ENCODE assay signal across 17 cellular contexts in the genomic region with DNA sequence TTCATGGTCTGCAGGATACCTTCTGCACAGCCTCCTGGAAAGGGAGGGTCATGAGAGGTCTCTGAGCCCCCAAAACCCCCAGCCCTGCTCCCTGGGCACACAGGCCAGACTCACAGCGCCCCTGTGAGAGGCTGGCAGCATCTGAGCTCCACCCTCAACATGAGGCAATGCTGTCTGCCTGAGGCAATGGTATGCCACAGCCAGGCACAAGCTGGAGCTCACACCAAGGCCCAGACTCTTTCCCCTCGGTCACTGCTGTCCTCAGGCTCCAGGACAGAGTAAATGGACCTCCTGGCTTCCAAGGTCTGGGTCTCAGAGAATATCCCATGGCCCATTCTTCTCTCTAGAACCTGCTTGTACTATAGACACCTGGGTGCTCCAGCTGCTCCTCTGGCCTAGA. TPM values are rescaled to one million over a fixed set of nuclear protein-coding genes. Genes with fewer than 3 reads are reported as not detected.
A peak's percentile ranks its signal among the peaks of the same experiment; 100 is the strongest.
DNase-seq lines count a peak whose midpoint lies in the region; ATAC-seq lines count a peak whose summit lies in the region.
"Had no signal": no experiment of that assay in that cellular context is flagged by ENCODE, and none has a peak within 500 bp of the region (broad histone marks: within the 10 kb centered on the region; RNA-seq: fewer than 3 reads in every experiment).

No MANE protein-coding gene starts in this region.

- peaks cover 54% of the 10 kb centered on the region for H3K36me3 Mint-ChIP-seq in activated CD4-positive, alpha-beta T cell treated with anti-CD3 and anti-CD28 coated beads, Interleukin-2, amount 10 ng/mL, durations not matched to agents 24 days and 14 days (ENCODE audit: low read depth)
- peaks cover 2% of the 10 kb centered on the region for H3K36me3 Mint-ChIP-seq in IgD-negative memory B cell

- peaks cover 50 to 57% (median 51%) of the 10 kb centered on the region in 3 donors for H3K36me3 ChIP-seq in skeletal muscle tissue (ENCODE audit: control insufficient read depth in 3 of 3, insufficient read depth in 3 of 3, low read length in 3 of 3)

- no peaks in the 10 kb centered on the region for H3K9me3 Mint-ChIP-seq in activated CD4-positive, alpha-beta T cell treated with anti-CD3 and anti-CD28 coated beads, Interleukin-2, amount 10 ng/mL, durations not matched to agents 24 days and 14 days
- H3K9me3 Mint-ChIP-seq in IgD-negative memory B cell, result no peaks in the 10 kb centered on the region
- H3K9me3 Mint-ChIP-seq: H9, nephron progenitor cell had no signal

- no peaks in the 10 kb centered on the region for H3K27me3 Mint-ChIP-seq in activated CD4-positive, alpha-beta T cell treated with anti-CD3 and anti-CD28 coated beads, Interleukin-2, amount 10 ng/mL, durations not matched to agents 24 days and 14 days
- H3K27me3 Mint-ChIP-seq in IgD-negative memory B cell, result no peaks in the 10 kb centered on the region

- DNase-seq in activated CD4-positive, alpha-beta T cell treated with anti-CD3 and anti-CD28 coated beads, Interleukin-2, amount 10 ng/mL, durations not matched to agents 24 days and 14 days, result no peak
- no peak for DNase-seq in activated CD4-positive, alpha-beta T cell treated with anti-CD3 and anti-CD28 coated beads, Interleukin-2, amount 50 U/mL, for 1 hour
- DNase-seq in cerebellar cortex (ENCODE audit: low spot score) (peak; percentile 10), head of caudate nucleus (no peak), GM03348 (ENCODE audit: low spot score) (no peak)
- DNase-seq: activated CD8-positive, alpha-beta memory T cell treated with anti-CD3 and anti-CD28 coated beads, Interleukin-2, amount 50 U/mL, for 48 hours; activated naive CD4-positive, alpha-beta T cell treated with anti-CD3 and anti-CD28 coated beads, Interleukin-2, amount 50 U/mL, for 16 hours; caudate nucleus; H9; NCI-H2029; NCI-H510A; nephron progenitor cell had no signal

- H3K27me3 ChIP-seq in skeletal muscle tissue (ENCODE audit: control insufficient read depth in 3 of 3, insufficient read depth in 3 of 3, low read length in 3 of 3), result no peaks in the 10 kb centered on the region
- H3K27me3 ChIP-seq: suprapubic skin had no signal

- H3K27ac ChIP-seq in skeletal muscle tissue (ENCODE audit: low read depth, low read length), result peak overlapping the region; percentile 6
- H3K27ac ChIP-seq: suprapubic skin, VCaP had no signal

- H3K4me1 ChIP-seq in skeletal muscle tissue (ENCODE audit: control insufficient read depth in 3 of 3, insufficient read depth in 3 of 3, low read length in 3 of 3), result peaks cover 92 to 99% (median 94%) of the 10 kb centered on the region in 3 donors

- intact Hi-C loops in activated CD4-positive, alpha-beta T cell treated with anti-CD3 and anti-CD28 coated beads, Interleukin-2, amount 10 ng/mL, durations not matched to agents 24 days and 14 days (cut with micrococcal nuclease), result no loop called here
- intact Hi-C loops in head of caudate nucleus (cut with DNase I), result no loop called here

- H3K4me3 ChIP-seq in skeletal muscle tissue (ENCODE audit: low read length in 3 of 3), result no peak overlapping the region
- H3K4me3 ChIP-seq: suprapubic skin had no signal

- H3K4me3 Mint-ChIP-seq in activated CD4-positive, alpha-beta T cell treated with anti-CD3 and anti-CD28 coated beads, Interleukin-2, amount 10 ng/mL, durations not matched to agents 24 days and 14 days, result no peak overlapping the region
- peak overlapping the region in 2 of 4 donors; percentile 44 to 74 for H3K4me3 Mint-ChIP-seq in IgD-negative memory B cell
- H3K4me3 Mint-ChIP-seq: H9, nephron progenitor cell had no signal

- peak overlapping the region in 1 of 3 donors; percentile 33 for H3K9ac ChIP-seq in skeletal muscle tissue (ENCODE audit: low read depth in 1 of 3, low read length in 3 of 3)

- no peak for ATAC-seq in HG03108 (IDR thresholded peaks at IDR 0.05; ENCODE audit: unreplicated experiment)

- H3K27ac Mint-ChIP-seq in activated CD4-positive, alpha-beta T cell treated with anti-CD3 and anti-CD28 coated beads, Interleukin-2, amount 10 ng/mL, durations not matched to agents 24 days and 14 days, result peak overlapping the region; percentile 58
- peak overlapping the region; percentile 79 to 87 (median 86) for H3K27ac Mint-ChIP-seq in IgD-negative memory B cell
- H3K27ac Mint-ChIP-seq: nephron progenitor cell had no signal

- no peaks in the 10 kb centered on the region for H3K9me3 ChIP-seq in skeletal muscle tissue (ENCODE audit: control insufficient read depth in 3 of 3, low read length in 3 of 3)
- H3K9me3 ChIP-seq: suprapubic skin had no signal

- H3K4me1 Mint-ChIP-seq in activated CD4-positive, alpha-beta T cell treated with anti-CD3 and anti-CD28 coated beads, Interleukin-2, amount 10 ng/mL, durations not matched to agents 24 days and 14 days, result peaks cover 50% of the 10 kb centered on the region
- peaks cover 44 to 61% (median 47%) of the 10 kb centered on the region in 3 donors for H3K4me1 Mint-ChIP-seq in IgD-negative memory B cell

RNA-seq across cellular contexts. Expression of a gene that starts 17.2 kb away (rescaled TPM):
- 29.7 and 29.8 TPM in 2 replicates for total RNA-seq in activated CD4-positive, alpha-beta T cell treated with anti-CD3 and anti-CD28 coated beads, Interleukin-2, amount 10 ng/mL, durations not matched to agents 24 days and 14 days
- 16.2 TPM for polyA plus RNA-seq in IgD-negative memory B cell
- total RNA-seq in skeletal muscle tissue, result 7.8 TPM
